28 cellular contexts compared by ENCODE assay signal in the genomic region with DNA sequence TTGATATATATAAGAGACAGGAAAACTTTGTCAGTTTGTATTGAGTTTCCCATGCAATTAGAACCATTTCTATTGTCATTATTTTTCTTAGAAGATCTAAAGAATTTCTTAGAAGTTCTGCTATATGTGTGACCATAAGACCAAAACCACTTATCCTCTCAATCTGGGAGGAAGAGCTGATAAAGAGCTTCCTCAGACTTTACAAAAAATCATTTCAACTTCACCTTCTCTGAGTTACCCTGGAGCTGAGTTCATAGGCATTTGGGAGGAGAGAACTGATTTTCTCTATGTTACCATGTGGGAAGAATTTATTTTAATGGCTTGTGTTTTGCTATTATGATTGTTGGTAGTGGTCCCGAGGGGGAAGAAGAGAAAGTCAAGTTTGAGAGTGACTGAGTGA.
"Had no signal": no experiment of that assay in that cellular context is flagged by ENCODE, and none has a peak within 500 bp of the region (broad histone marks: within the 10 kb centered on the region; RNA-seq: fewer than 3 reads in every experiment).

No MANE protein-coding gene starts in this region.

- H3K36me3 ChIP-seq: ascending aorta had no signal

- H3K27ac ChIP-seq: ascending aorta, coronary artery, dorsolateral prefrontal cortex had no signal

- ATAC-seq: activated CD4-positive, alpha-beta T cell treated with anti-CD3 and anti-CD28 coated beads for 36 hours; activated CD8-positive, alpha-beta memory T cell treated with anti-CD3 and anti-CD28 coated beads, Interleukin-2, amount 10 ng/mL, durations not matched to agents 7 days and 5 days; activated CD8-positive, alpha-beta T cell treated with anti-CD3 and anti-CD28 coated beads, Interleukin-2, amount 10 ng/mL, durations not matched to agents 7 days and 5 days; esophagus mucosa had no signal

- H3K36me3 Mint-ChIP-seq: activated CD4-positive, alpha-beta memory T cell treated with anti-CD3 and anti-CD28 coated beads for 36 hours; activated naive CD4-positive, alpha-beta T cell treated with anti-CD3 and anti-CD28 coated beads, Interleukin-2, amount 50 U/mL, for 24 hours; activated naive CD8-positive, alpha-beta T cell treated with anti-CD3 and anti-CD28 coated beads, Interleukin-2, amount 10 ng/mL, durations not matched to agents 7 days and 5 days; brain had no signal

- H3K27me3 ChIP-seq: ascending aorta, dorsolateral prefrontal cortex had no signal

- H3K4me3 Mint-ChIP-seq: activated CD4-positive, alpha-beta memory T cell treated with anti-CD3 and anti-CD28 coated beads for 36 hours; activated CD4-positive, alpha-beta T cell treated with anti-CD3 and anti-CD28 coated beads for 36 hours; activated CD4-positive, alpha-beta T cell treated with anti-CD3 and anti-CD28 coated beads, Interleukin-2, amount 10 ng/mL, durations not matched to agents 24 days and 14 days; activated CD8-positive, alpha-beta memory T cell treated with anti-CD3 and anti-CD28 coated beads, Interleukin-2, amount 10 ng/mL, durations not matched to agents 7 days and 5 days; activated CD8-positive, alpha-beta T cell treated with anti-CD3 and anti-CD28 coated beads, Interleukin-2, amount 10 ng/mL, durations not matched to agents 7 days and 5 days; activated naive CD4-positive, alpha-beta T cell treated with anti-CD3 and anti-CD28 coated beads for 36 hours; activated naive CD4-positive, alpha-beta T cell treated with anti-CD3 and anti-CD28 coated beads, Interleukin-2, amount 50 U/mL, for 24 hours; activated naive CD8-positive, alpha-beta T cell treated with anti-CD3 and anti-CD28 coated beads, Interleukin-2, amount 10 ng/mL, durations not matched to agents 7 days and 5 days; activated T-helper 1 cell treated with anti-CD3 and anti-CD28 coated beads, Interleukin-12 subunit alpha, Interleukin-12 subunit beta, Interleukin-2, Interleukin-4 antibody, amounts not matched to agents 30 ng/mL and 10 ng/mL and 1 ng/mL, durations not matched to agents 14 hours and 24 hours and 36 hours; brain; central memory CD8-positive, alpha-beta T cell; dendritic cell treated with granulocyte-macrophage colony-stimulating factor and Interleukin-4, amounts not matched to agents 40 ng/mL and 50 ng/mL, for 4 days; endodermal cell had no signal

- H3K27me3 Mint-ChIP-seq: activated CD4-positive, alpha-beta memory T cell treated with anti-CD3 and anti-CD28 coated beads for 36 hours; activated CD4-positive, alpha-beta T cell treated with anti-CD3 and anti-CD28 coated beads for 36 hours; activated CD4-positive, alpha-beta T cell treated with anti-CD3 and anti-CD28 coated beads, Interleukin-2, amount 10 ng/mL, durations not matched to agents 24 days and 14 days; central memory CD8-positive, alpha-beta T cell; dendritic cell treated with granulocyte-macrophage colony-stimulating factor and Interleukin-4, amounts not matched to agents 40 ng/mL and 50 ng/mL, for 4 days had no signal

- H3K4me1 ChIP-seq: ascending aorta had no signal

- H3K9me3 Mint-ChIP-seq: dendritic cell treated with granulocyte-macrophage colony-stimulating factor and Interleukin-4, amounts not matched to agents 40 ng/mL and 50 ng/mL, for 4 days had no signal

- DNase-seq: activated CD4-positive, alpha-beta memory T cell treated with anti-CD3 and anti-CD28 coated beads for 36 hours; activated CD4-positive, alpha-beta T cell treated with anti-CD3 and anti-CD28 coated beads for 36 hours; activated CD4-positive, alpha-beta T cell treated with anti-CD3 and anti-CD28 coated beads, Interleukin-2, amount 10 ng/mL, durations not matched to agents 24 days and 14 days; activated CD4-positive, CD25-positive, alpha-beta regulatory T cell; activated CD4-positive, CD25-positive, alpha-beta regulatory T cell treated with anti-CD3 and anti-CD28 coated beads, Interleukin-2, amount 50 U/mL, for 72 hours; activated CD8-positive, alpha-beta memory T cell treated with anti-CD3 and anti-CD28 coated beads, Interleukin-2, amount 10 ng/mL, durations not matched to agents 7 days and 5 days; activated CD8-positive, alpha-beta memory T cell treated with anti-CD3 and anti-CD28 coated beads, Interleukin-2, amount 50 U/mL, for 4 hours; activated CD8-positive, alpha-beta T cell treated with anti-CD3 and anti-CD28 coated beads, Interleukin-2, amount 10 ng/mL, durations not matched to agents 7 days and 5 days; activated effector memory CD4-positive, alpha-beta T cell treated with anti-CD3 and anti-CD28 coated beads, Interleukin-2, amount 50 U/mL, for 16 hours; activated naive CD4-positive, alpha-beta T cell treated with anti-CD3 and anti-CD28 coated beads for 36 hours; activated naive CD8-positive, alpha-beta T cell treated with anti-CD3 and anti-CD28 coated beads, Interleukin-2, amount 10 ng/mL, durations not matched to agents 7 days and 5 days; activated T-cell treated with anti-CD3 and anti-CD28 coated beads, Interleukin-2, amount 50 U/mL, for 1 hour; activated T-cell treated with anti-CD3 and anti-CD28 coated beads, Interleukin-2, amount 50 U/mL, for 48 hours; dorsolateral prefrontal cortex; effector memory CD4-positive, alpha-beta T cell; endodermal cell; foreskin fibroblast; head of caudate nucleus; hypothalamus had no signal

- H3K4me3 ChIP-seq: ascending aorta, coronary artery, dorsolateral prefrontal cortex had no signal

- H3K4me1 Mint-ChIP-seq: activated CD4-positive, alpha-beta T cell treated with anti-CD3 and anti-CD28 coated beads for 36 hours; activated CD4-positive, alpha-beta T cell treated with anti-CD3 and anti-CD28 coated beads, Interleukin-2, amount 10 ng/mL, durations not matched to agents 24 days and 14 days; activated CD8-positive, alpha-beta memory T cell treated with anti-CD3 and anti-CD28 coated beads, Interleukin-2, amount 10 ng/mL, durations not matched to agents 7 days and 5 days; activated naive CD4-positive, alpha-beta T cell treated with anti-CD3 and anti-CD28 coated beads, Interleukin-2, amount 50 U/mL, for 24 hours; brain; central memory CD8-positive, alpha-beta T cell had no signal

- H3K27ac Mint-ChIP-seq: activated CD4-positive, alpha-beta memory T cell treated with anti-CD3 and anti-CD28 coated beads for 36 hours; activated CD4-positive, alpha-beta T cell treated with anti-CD3 and anti-CD28 coated beads for 36 hours; activated CD4-positive, alpha-beta T cell treated with anti-CD3 and anti-CD28 coated beads, Interleukin-2, amount 10 ng/mL, durations not matched to agents 24 days and 14 days; activated CD8-positive, alpha-beta memory T cell treated with anti-CD3 and anti-CD28 coated beads, Interleukin-2, amount 10 ng/mL, durations not matched to agents 7 days and 5 days; activated CD8-positive, alpha-beta T cell treated with anti-CD3 and anti-CD28 coated beads, Interleukin-2, amount 10 ng/mL, durations not matched to agents 7 days and 5 days; activated naive CD4-positive, alpha-beta T cell treated with anti-CD3 and anti-CD28 coated beads for 36 hours; activated naive CD4-positive, alpha-beta T cell treated with anti-CD3 and anti-CD28 coated beads, Interleukin-2, amount 50 U/mL, for 24 hours; activated naive CD8-positive, alpha-beta T cell treated with anti-CD3 and anti-CD28 coated beads, Interleukin-2, amount 10 ng/mL, durations not matched to agents 7 days and 5 days; activated T-helper 1 cell treated with anti-CD3 and anti-CD28 coated beads, Interleukin-12 subunit alpha, Interleukin-12 subunit beta, Interleukin-2, Interleukin-4 antibody, amounts not matched to agents 30 ng/mL and 10 ng/mL and 1 ng/mL, durations not matched to agents 14 hours and 24 hours and 36 hours; activated T-helper 2 cell treated with anti-CD3 and anti-CD28 coated beads, Interferon-gamma antibody, Interleukin-2, Interleukin-4, amounts not matched to agents 10 μg/mL and 5 μg/mL and 100 μg/mL, durations not matched to agents 14 hours and 24 hours and 36 hours; brain; dendritic cell treated with granulocyte-macrophage colony-stimulating factor and Interleukin-4, amounts not matched to agents 40 ng/mL and 50 ng/mL, for 4 days; endodermal cell had no signal
